In the genomic region with DNA sequence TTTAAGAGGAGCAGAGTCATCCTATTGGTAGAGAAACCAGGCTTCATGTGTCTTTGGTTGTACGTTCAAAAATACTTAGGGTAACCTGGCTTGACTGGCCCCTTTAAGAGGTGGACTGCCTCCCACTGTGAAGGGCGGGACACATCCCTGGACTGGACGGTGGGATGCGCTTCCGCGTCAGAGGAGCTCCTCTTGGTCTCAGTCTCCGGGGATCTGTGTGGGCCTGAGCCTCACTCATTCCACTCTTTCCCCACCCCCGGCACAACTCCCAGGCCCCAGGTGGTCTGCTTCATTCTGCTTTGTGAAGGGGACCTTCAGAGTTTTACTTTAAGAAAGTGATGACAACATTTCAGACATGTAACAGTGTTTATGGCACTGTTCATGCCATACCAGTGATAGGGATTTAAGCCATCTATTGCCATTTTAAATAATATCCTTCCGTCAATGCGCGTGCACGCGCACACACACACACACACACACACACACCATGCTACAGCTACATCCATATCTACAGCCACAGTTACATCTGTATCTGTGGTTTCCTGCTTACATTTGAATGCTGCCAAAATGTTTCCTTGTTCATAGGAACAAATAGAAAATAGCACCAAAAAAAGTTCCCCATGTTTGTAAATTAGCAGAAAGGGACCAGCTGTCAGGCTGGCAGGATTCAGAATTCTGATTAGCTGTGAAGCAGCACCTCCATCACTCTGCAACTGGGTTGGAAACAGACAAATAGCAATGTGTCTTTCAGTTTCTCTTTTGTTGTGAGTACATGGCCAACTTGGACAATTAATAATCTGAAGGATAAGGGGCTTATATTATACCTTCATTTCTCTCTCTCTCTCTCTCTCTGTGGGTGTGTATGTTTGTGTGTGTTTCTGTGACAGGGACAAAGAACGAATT, we compare ENCODE assay signal across 25 cellular contexts.
DNase-seq lines count a peak whose midpoint lies in the region; ATAC-seq and TF ChIP-seq lines count a peak whose summit lies in the region.
"Had no signal": no experiment of that assay in that cellular context is flagged by ENCODE, and none has a peak within 500 bp of the region (broad histone marks: within the 10 kb centered on the region; RNA-seq: fewer than 3 reads in every experiment).

No MANE protein-coding gene starts in this region.

- no peak for DNase-seq in Right ventricle myocardium superior
- DNase-seq in right atrium auricular region (ENCODE audit: low spot score) = no peak
- DNase-seq in coronary artery (ENCODE audit: low spot score) = no peak
- peak; percentile 22 for DNase-seq in iPS-NIHi11 (ENCODE audit: low spot score)
- DNase-seq in posterior cingulate gyrus = no peak
- DNase-seq in globus pallidus (ENCODE audit: low spot score) = no peak
- DNase-seq in epidermal melanocyte (ENCODE audit: insufficient read length, low spot score) = no peak
- DNase-seq: activated CD4-positive, alpha-beta T cell treated with anti-CD3 and anti-CD28 coated beads for 48 hours; activated CD8-positive, alpha-beta memory T cell treated with anti-CD3 and anti-CD28 coated beads for 24 hours; activated gamma-delta T cell; activated T-cell treated with anti-CD3 and anti-CD28 coated beads, Interleukin-2, amount 50 U/mL, for 24 hours; AML-193; CD8-positive, alpha-beta memory T cell; central memory CD4-positive, alpha-beta T cell; gastrocnemius medialis; NCI-H1105; NCI-H2029; NCI-H2227 treated with DMSO at 0.1 percent for 48 hours; stimulated activated naive CD4-positive, alpha-beta T cell treated with Interleukin-2 at 50 U/mL for 16 hours; testis; uterus had no signal

- intact Hi-C loops in Right ventricle myocardium superior (cut with DNase I) = no loop called here
- intact Hi-C loops in posterior cingulate gyrus (cut with DNase I) = no loop called here

- no peaks in the 10 kb centered on the region for H3K9me3 ChIP-seq in right atrium auricular region
- H3K9me3 ChIP-seq: gastrocnemius medialis, testis, uterus had no signal

- H3K36me3 ChIP-seq in right atrium auricular region = no peaks in the 10 kb centered on the region
- H3K36me3 ChIP-seq: gastrocnemius medialis, uterus had no signal

- no peaks in the 10 kb centered on the region for H3K27me3 ChIP-seq in right atrium auricular region
- H3K27me3 ChIP-seq: gastrocnemius medialis, testis, uterus had no signal

- TF ChIP-seq CTCF in right atrium auricular region (IDR thresholded peaks at IDR 0.05) (no peak), coronary artery (IDR thresholded peaks at IDR 0.05) (no peak)

- ATAC-seq in Right ventricle myocardium superior (ENCODE audit: poor library complexity) (peak; percentile 68), HG03565 (IDR thresholded peaks at IDR 0.05; ENCODE audit: unreplicated experiment) (no peak)
- ATAC-seq: gastrocnemius medialis had no signal

- H3K4me3 ChIP-seq in right atrium auricular region (peak overlapping the region in 1 of 2 donors; percentile 0), coronary artery (peak overlapping the region; percentile 50)
- H3K4me3 ChIP-seq: gastrocnemius medialis, lung, testis, uterus had no signal

- H3K4me1 ChIP-seq in right atrium auricular region = no peaks in the 10 kb centered on the region
- H3K4me1 ChIP-seq: gastrocnemius medialis, testis, uterus had no signal

- H3K27ac ChIP-seq in right atrium auricular region = no peak overlapping the region
- H3K27ac ChIP-seq in coronary artery = no peak overlapping the region
- H3K27ac ChIP-seq: gastrocnemius medialis, RWPE1, testis, uterus, VCaP had no signal
